In the genomic region with DNA sequence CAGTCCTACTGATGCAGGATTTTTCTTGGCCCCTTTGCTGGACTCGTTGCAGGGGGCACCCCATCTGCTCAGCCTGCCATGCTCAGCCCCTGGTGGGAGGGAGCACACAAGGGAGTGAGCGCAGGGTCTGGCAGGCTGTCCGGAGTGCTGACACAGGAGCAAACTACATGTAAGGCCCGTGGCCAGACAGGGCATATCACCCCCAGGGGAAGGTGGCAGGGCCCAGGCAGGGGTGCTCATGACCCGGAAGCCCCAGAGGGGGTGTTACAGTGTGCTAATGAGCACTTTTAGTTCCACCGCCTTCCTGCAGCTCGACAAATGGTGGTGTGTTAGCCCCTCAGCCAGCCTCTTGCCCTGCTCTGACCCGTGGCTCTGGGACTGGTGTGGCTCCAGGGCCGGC, we compare ENCODE assay signal across 16 cellular contexts.
A peak's percentile ranks its signal among the peaks of the same experiment; 100 is the strongest.
DNase-seq lines count a peak whose midpoint lies in the region; TF ChIP-seq lines count a peak whose summit lies in the region.
"Had no signal": no experiment of that assay in that cellular context is flagged by ENCODE, and none has a peak within 500 bp of the region (broad histone marks: within the 10 kb centered on the region; RNA-seq: fewer than 3 reads in every experiment).

No MANE protein-coding gene starts in this region.

- H3K4me3 Mint-ChIP-seq in glutamatergic neuron (ENCODE audit: unreplicated experiment): peak overlapping the region; percentile 43
- no peak overlapping the region for H3K4me3 Mint-ChIP-seq in T-helper 2 cell treated with Interferon-gamma antibody and Interleukin-4, amounts not matched to agents 5 μg/mL and 100 μg/mL, for 36 hours
- H3K4me3 Mint-ChIP-seq: CD4-positive, CD25-positive, alpha-beta regulatory T cell; H9 had no signal

- TF ChIP-seq CTCF in WERI-Rb-1 (IDR thresholded peaks at IDR 0.05; ENCODE audit: low read depth, low read length): no peak
- TF ChIP-seq CTCF in glutamatergic neuron (IDR thresholded peaks at IDR 0.05; ENCODE audit: partially characterized antibody, unreplicated experiment): no peak
- no peak for TF ChIP-seq CTCF in vagina (IDR thresholded peaks at IDR 0.05)

- intact Hi-C loops in vagina (cut with DNase I): no loop called here

- H3K9me3 ChIP-seq in WERI-Rb-1 (ENCODE audit: severe bottlenecking) (no peaks in the 10 kb centered on the region), vagina (no peaks in the 10 kb centered on the region)
- H3K9me3 ChIP-seq: MG63, SJCRH30 had no signal

- H3K27ac ChIP-seq in WERI-Rb-1: peak overlapping the region; percentile 29
- H3K27ac ChIP-seq in vagina: peak overlapping the region; percentile 68
- H3K27ac ChIP-seq: HL-60, SJCRH30 had no signal

- H3K36me3 Mint-ChIP-seq in glutamatergic neuron (ENCODE audit: unreplicated experiment): no peaks in the 10 kb centered on the region
- H3K36me3 Mint-ChIP-seq in T-helper 2 cell treated with Interferon-gamma antibody and Interleukin-4, amounts not matched to agents 5 μg/mL and 100 μg/mL, for 36 hours (ENCODE audit: low read depth): no peaks in the 10 kb centered on the region
- H3K36me3 Mint-ChIP-seq: CD4-positive, CD25-positive, alpha-beta regulatory T cell had no signal

- H3K4me1 Mint-ChIP-seq in glutamatergic neuron (ENCODE audit: low read depth, unreplicated experiment): peaks cover 19% of the 10 kb centered on the region
- no peaks in the 10 kb centered on the region for H3K4me1 Mint-ChIP-seq in T-helper 2 cell treated with Interferon-gamma antibody and Interleukin-4, amounts not matched to agents 5 μg/mL and 100 μg/mL, for 36 hours (ENCODE audit: low read depth)
- H3K4me1 Mint-ChIP-seq: CD4-positive, CD25-positive, alpha-beta regulatory T cell had no signal

- peaks cover 3% of the 10 kb centered on the region for H3K9me3 Mint-ChIP-seq in glutamatergic neuron (ENCODE audit: unreplicated experiment)
- H3K9me3 Mint-ChIP-seq in T-helper 2 cell treated with Interferon-gamma antibody and Interleukin-4, amounts not matched to agents 5 μg/mL and 100 μg/mL, for 36 hours: peaks cover 32% of the 10 kb centered on the region

- peak overlapping the region; percentile 73 for H3K27ac Mint-ChIP-seq in glutamatergic neuron (ENCODE audit: unreplicated experiment)
- H3K27ac Mint-ChIP-seq in T-helper 2 cell treated with Interferon-gamma antibody and Interleukin-4, amounts not matched to agents 5 μg/mL and 100 μg/mL, for 36 hours: no peak overlapping the region
- H3K27ac Mint-ChIP-seq: CD4-positive, CD25-positive, alpha-beta regulatory T cell had no signal

- H3K4me1 ChIP-seq in vagina: peaks cover 6% of the 10 kb centered on the region
- H3K4me1 ChIP-seq: SJCRH30 had no signal

- H3K4me3 ChIP-seq in WERI-Rb-1 (ENCODE audit: low read depth, low read length) (no peak overlapping the region), vagina (no peak overlapping the region)
- H3K4me3 ChIP-seq: K562, MG63, SJCRH30 had no signal

- H3K36me3 ChIP-seq in WERI-Rb-1 (no peaks in the 10 kb centered on the region), vagina (no peaks in the 10 kb centered on the region)
- H3K36me3 ChIP-seq: MG63, SJCRH30 had no signal

- no peaks in the 10 kb centered on the region for H3K27me3 Mint-ChIP-seq in glutamatergic neuron (ENCODE audit: unreplicated experiment)
- no peaks in the 10 kb centered on the region for H3K27me3 Mint-ChIP-seq in T-helper 2 cell treated with Interferon-gamma antibody and Interleukin-4, amounts not matched to agents 5 μg/mL and 100 μg/mL, for 36 hours (ENCODE audit: low read depth)
- H3K27me3 Mint-ChIP-seq: CD4-positive, CD25-positive, alpha-beta regulatory T cell had no signal

- no peaks in the 10 kb centered on the region for H3K27me3 ChIP-seq in WERI-Rb-1 (ENCODE audit: insufficient read depth, low read depth, severe bottlenecking)
- no peaks in the 10 kb centered on the region for H3K27me3 ChIP-seq in vagina
- H3K27me3 ChIP-seq: MG63, SJCRH30 had no signal

- no peak for TF ChIP-seq POLR2A in vagina (IDR thresholded peaks at IDR 0.05)

- DNase-seq in WERI-Rb-1 (no peak), glutamatergic neuron (peak; percentile 35), retina (peak; percentile 34), vagina (ENCODE audit: extremely low spot score in 2 of 2) (no peak), RPMI8226 (no peak)
- no peak for DNase-seq in activated naive CD4-positive, alpha-beta T cell (lab: John Stamatoyannopoulos, UW)
- no peak for DNase-seq in T-helper 2 cell treated with Interferon-gamma antibody and Interleukin-4, amounts not matched to agents 5 μg/mL and 100 μg/mL, for 36 hours (ENCODE audit: low spot score)
- DNase-seq: CD4-positive, CD25-positive, alpha-beta regulatory T cell; EL; H9; MG63; NCI-H187; NK-92 treated with Interleukin-12 subunit alpha and Interleukin-12 subunit beta, amount 100 ng/mL, for 24 hours; SJCRH30 had no signal

Comparison
In these comparisons a context has a peak if more than half of its experiments do, and no peak if none do; other contexts are left out.
1. DNase-seq: peak in glutamatergic neuron (single experiment) and retina (single experiment); none in WERI-Rb-1 (single experiment), vagina (0 of 2), activated naive CD4-positive, alpha-beta T cell (0 of 4), T-helper 2 cell treated with Interferon-gamma antibody and Interleukin-4, amounts not matched to agents 5 μg/mL and 100 μg/mL, for 36 hours (single experiment) and RPMI8226 (single experiment).